In the genomic region with DNA sequence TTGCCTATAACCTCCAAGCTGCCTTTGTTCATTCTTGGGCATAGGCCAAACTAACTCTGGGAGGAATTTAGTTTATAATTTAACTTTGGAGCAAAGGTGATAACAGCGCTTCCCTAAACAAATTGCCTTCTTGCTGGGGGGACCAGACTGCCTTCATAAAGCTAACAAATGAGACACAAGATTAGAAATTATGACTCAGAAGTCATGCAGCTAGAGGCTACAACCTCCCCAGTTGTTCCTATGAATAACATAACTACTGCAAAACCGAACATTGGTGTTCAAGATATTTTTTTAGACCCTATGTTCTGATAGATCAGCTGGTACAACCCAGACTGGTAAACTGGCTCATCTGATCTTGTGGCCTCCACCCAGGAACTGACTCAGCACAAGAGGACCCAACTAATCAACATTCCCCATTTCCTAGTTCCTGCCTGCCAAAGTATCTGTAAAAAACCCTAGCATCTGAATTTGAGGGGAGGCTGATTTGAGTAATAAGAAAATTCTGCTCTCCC, we compare ENCODE assay signal across 15 cellular contexts. TPM values are rescaled to one million over a fixed set of nuclear protein-coding genes. Genes with fewer than 3 reads are reported as not detected.
A peak's percentile ranks its signal among the peaks of the same experiment; 100 is the strongest.
DNase-seq lines count a peak whose midpoint lies in the region; ATAC-seq lines count a peak whose summit lies in the region.
"Had no signal": no experiment of that assay in that cellular context is flagged by ENCODE, and none has a peak within 500 bp of the region (broad histone marks: within the 10 kb centered on the region; RNA-seq: fewer than 3 reads in every experiment).

No MANE protein-coding gene starts in this region.

- H3K27me3 ChIP-seq in skeletal muscle satellite cell (ENCODE audit: control insufficient read depth, insufficient read depth, low read length): no peaks in the 10 kb centered on the region
- H3K27me3 ChIP-seq: neural progenitor cell had no signal

- peak overlapping the region; percentile 33 for H3K4me2 ChIP-seq in skeletal muscle satellite cell (ENCODE audit: low read length)
- H3K4me2 ChIP-seq: neural progenitor cell had no signal

- H3K4me1 ChIP-seq in skeletal muscle satellite cell (ENCODE audit: control insufficient read depth, insufficient read depth, low read length): peaks cover 22% of the 10 kb centered on the region
- H3K4me1 ChIP-seq: adrenal gland had no signal

- peak overlapping the region; percentile 21 for H3K9ac ChIP-seq in skeletal muscle satellite cell (ENCODE audit: low read depth, low read length)
- H3K9ac ChIP-seq: neural progenitor cell had no signal

- no peaks in the 10 kb centered on the region for H3K9me3 ChIP-seq in skeletal muscle satellite cell (replicated peaks; ENCODE audit: low read length)
- H3K9me3 ChIP-seq: adrenal gland had no signal

- no peaks in the 10 kb centered on the region for H3K4me1 Mint-ChIP-seq in activated T-helper 17 cell treated with anti-CD3 and anti-CD28 coated beads, Interleukin-2, amount 50 U/mL, for 72 hours
- H3K4me1 Mint-ChIP-seq in activated T-helper 1 cell treated with anti-CD3 and anti-CD28 coated beads, Interleukin-12 subunit alpha, Interleukin-12 subunit beta, Interleukin-2, Interleukin-4 antibody, amounts not matched to agents 30 ng/mL and 10 ng/mL and 1 ng/mL, durations not matched to agents 14 hours and 24 hours and 36 hours (ENCODE audit: low read depth): peaks cover 9% of the 10 kb centered on the region

- no peaks in the 10 kb centered on the region for H3K36me3 Mint-ChIP-seq in activated T-helper 17 cell treated with anti-CD3 and anti-CD28 coated beads, Interleukin-2, amount 50 U/mL, for 72 hours (ENCODE audit: low read depth)
- no peaks in the 10 kb centered on the region for H3K36me3 Mint-ChIP-seq in activated T-helper 1 cell treated with anti-CD3 and anti-CD28 coated beads, Interleukin-12 subunit alpha, Interleukin-12 subunit beta, Interleukin-2, Interleukin-4 antibody, amounts not matched to agents 30 ng/mL and 10 ng/mL and 1 ng/mL, durations not matched to agents 14 hours and 24 hours and 36 hours (ENCODE audit: low read depth)
- H3K36me3 Mint-ChIP-seq: CD8-positive, alpha-beta memory T cell; neural progenitor cell had no signal

- H3K9me3 Mint-ChIP-seq in activated T-helper 17 cell treated with anti-CD3 and anti-CD28 coated beads, Interleukin-2, amount 50 U/mL, for 72 hours: no peaks in the 10 kb centered on the region
- H3K9me3 Mint-ChIP-seq in activated T-helper 1 cell treated with anti-CD3 and anti-CD28 coated beads, Interleukin-12 subunit alpha, Interleukin-12 subunit beta, Interleukin-2, Interleukin-4 antibody, amounts not matched to agents 30 ng/mL and 10 ng/mL and 1 ng/mL, durations not matched to agents 14 hours and 24 hours and 36 hours: no peaks in the 10 kb centered on the region
- H3K9me3 Mint-ChIP-seq: CD8-positive, alpha-beta memory T cell had no signal

- H3K4me3 Mint-ChIP-seq in activated T-helper 17 cell treated with anti-CD3 and anti-CD28 coated beads, Interleukin-2, amount 50 U/mL, for 72 hours: no peak overlapping the region
- no peak overlapping the region for H3K4me3 Mint-ChIP-seq in activated T-helper 1 cell treated with anti-CD3 and anti-CD28 coated beads, Interleukin-12 subunit alpha, Interleukin-12 subunit beta, Interleukin-2, Interleukin-4 antibody, amounts not matched to agents 30 ng/mL and 10 ng/mL and 1 ng/mL, durations not matched to agents 14 hours and 24 hours and 36 hours
- H3K4me3 Mint-ChIP-seq: CD8-positive, alpha-beta memory T cell; neural progenitor cell had no signal

- no peak overlapping the region for H3K27ac Mint-ChIP-seq in activated T-helper 17 cell treated with anti-CD3 and anti-CD28 coated beads, Interleukin-2, amount 50 U/mL, for 72 hours
- no peak overlapping the region for H3K27ac Mint-ChIP-seq in activated T-helper 1 cell treated with anti-CD3 and anti-CD28 coated beads, Interleukin-12 subunit alpha, Interleukin-12 subunit beta, Interleukin-2, Interleukin-4 antibody, amounts not matched to agents 30 ng/mL and 10 ng/mL and 1 ng/mL, durations not matched to agents 14 hours and 24 hours and 36 hours
- H3K27ac Mint-ChIP-seq: CD8-positive, alpha-beta memory T cell; neural progenitor cell had no signal

- DNase-seq in HK-2 (ENCODE audit: unreplicated experiment): peak; percentile 6
- peak; percentile 54 for DNase-seq in glomerular visceral epithelial cell (ENCODE audit: extremely low spot score)
- DNase-seq in activated T-helper 1 cell treated with anti-CD3 and anti-CD28 coated beads, Interleukin-12 subunit alpha, Interleukin-12 subunit beta, Interleukin-2, Interleukin-4 antibody, amounts not matched to agents 30 ng/mL and 10 ng/mL and 1 ng/mL, durations not matched to agents 14 hours and 24 hours and 36 hours (ENCODE audit: low spot score): no peak
- DNase-seq: adrenal gland; CD8-positive, alpha-beta memory T cell; NCI-H2171; NK-92 treated with Interleukin-12 subunit alpha and Interleukin-12 subunit beta, amount 100 ng/mL, for 24 hours had no signal

- no peaks in the 10 kb centered on the region for H3K27me3 Mint-ChIP-seq in activated T-helper 17 cell treated with anti-CD3 and anti-CD28 coated beads, Interleukin-2, amount 50 U/mL, for 72 hours
- H3K27me3 Mint-ChIP-seq in activated T-helper 1 cell treated with anti-CD3 and anti-CD28 coated beads, Interleukin-12 subunit alpha, Interleukin-12 subunit beta, Interleukin-2, Interleukin-4 antibody, amounts not matched to agents 30 ng/mL and 10 ng/mL and 1 ng/mL, durations not matched to agents 14 hours and 24 hours and 36 hours (ENCODE audit: insufficient read depth): peaks cover 3% of the 10 kb centered on the region

- ATAC-seq in activated T-helper 17 cell treated with anti-CD3 and anti-CD28 coated beads, Interleukin-2, amount 50 U/mL, for 72 hours (replicated peaks): peak; percentile 43
- ATAC-seq in HG02840 (IDR thresholded peaks at IDR 0.05; ENCODE audit: low FRiP score, unreplicated experiment): no peak
- no peak for ATAC-seq in HG02763 (IDR thresholded peaks at IDR 0.05; ENCODE audit: unreplicated experiment)
- ATAC-seq: left lobe of liver had no signal

- intact Hi-C loops in activated T-helper 1 cell treated with anti-CD3 and anti-CD28 coated beads, Interleukin-12 subunit alpha, Interleukin-12 subunit beta, Interleukin-2, Interleukin-4 antibody, amounts not matched to agents 30 ng/mL and 10 ng/mL and 1 ng/mL, durations not matched to agents 14 hours and 24 hours and 36 hours (cut with micrococcal nuclease): no loop called here

- no peak overlapping the region for H3K4me3 ChIP-seq in skeletal muscle satellite cell (ENCODE audit: low read length)
- H3K4me3 ChIP-seq: adrenal gland, neural progenitor cell had no signal

- H3K36me3 ChIP-seq in skeletal muscle satellite cell (ENCODE audit: insufficient read depth, low read length): no peaks in the 10 kb centered on the region
- H3K36me3 ChIP-seq: adrenal gland, neural progenitor cell had no signal

RNA-seq across cellular contexts. Expression of a gene that starts 22.0 kb away (rescaled TPM):
- not detected for total RNA-seq in activated T-helper 17 cell treated with anti-CD3 and anti-CD28 coated beads, Interleukin-2, amount 50 U/mL, for 72 hours
- total RNA-seq in skeletal muscle satellite cell (2012; rRNA removed): not detected in 2 replicates
- total RNA-seq in activated T-helper 1 cell treated with anti-CD3 and anti-CD28 coated beads, Interleukin-12 subunit alpha, Interleukin-12 subunit beta, Interleukin-2, Interleukin-4 antibody, amounts not matched to agents 30 ng/mL and 10 ng/mL and 1 ng/mL, durations not matched to agents 14 hours and 24 hours and 36 hours: not detected in 2 replicates
- total RNA-seq: adrenal gland; CD8-positive, alpha-beta memory T cell; left lobe of liver; skeletal muscle tissue; subcutaneous adipose tissue had no signal
